11 cellular contexts compared by ENCODE assay signal in the genomic region with DNA sequence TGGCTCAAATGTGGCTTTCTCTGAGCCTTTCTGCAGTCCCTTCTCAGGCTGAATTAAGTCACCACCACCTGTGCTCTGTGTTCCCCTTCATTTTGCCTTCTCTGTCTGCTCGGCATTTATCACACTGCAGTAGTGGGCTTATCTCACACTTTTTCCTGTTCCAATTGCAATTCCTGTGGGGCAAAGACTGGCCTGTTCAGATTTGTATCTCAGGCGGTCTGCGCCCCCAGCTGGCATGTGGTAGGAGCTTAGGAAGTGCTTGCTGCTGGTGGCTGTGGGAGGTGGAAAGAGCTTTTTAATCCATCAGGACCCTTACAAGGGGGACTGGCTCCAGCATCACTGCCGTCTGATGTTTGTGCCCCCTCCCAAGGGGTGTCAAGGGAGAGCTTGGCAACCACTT.
"Had no signal": no experiment of that assay in that cellular context is flagged by ENCODE, and none has a peak within 500 bp of the region (broad histone marks: within the 10 kb centered on the region; RNA-seq: fewer than 3 reads in every experiment).

No MANE protein-coding gene starts in this region.

- H3K4me3 Mint-ChIP-seq: neural crest cell had no signal

- H3K27me3 Mint-ChIP-seq: stimulated activated naive CD8-positive, alpha-beta T cell treated with anti-CD3 and anti-CD28 coated beads, Interleukin-15, amount 100 ng/mL, for 72 hours had no signal

- DNase-seq: activated naive CD4-positive, alpha-beta T cell treated with Interleukin-2 at 50 U/mL for 16 hours; activated T-cell treated with anti-CD3 and anti-CD28 coated beads, Interleukin-2, amount 50 U/mL, for 48 hours; central memory CD4-positive, alpha-beta T cell; cortex of kidney; glutamatergic neuron; ovary; stimulated activated CD4-positive, alpha-beta T cell treated with anti-CD3 and anti-CD28 coated beads, Interleukin-15, amount 100 ng/mL, for 24 hours; stimulated activated CD4-positive, alpha-beta T cell treated with anti-CD3 and anti-CD28 coated beads, Interleukin-4, amount 100 ng/mL, for 24 hours; stimulated activated naive CD8-positive, alpha-beta T cell treated with anti-CD3 and anti-CD28 coated beads, Interleukin-15, amount 100 ng/mL, for 72 hours; testis had no signal

- H3K9me3 Mint-ChIP-seq: neural crest cell had no signal
